12 cellular contexts compared by ENCODE assay signal in the genomic region with DNA sequence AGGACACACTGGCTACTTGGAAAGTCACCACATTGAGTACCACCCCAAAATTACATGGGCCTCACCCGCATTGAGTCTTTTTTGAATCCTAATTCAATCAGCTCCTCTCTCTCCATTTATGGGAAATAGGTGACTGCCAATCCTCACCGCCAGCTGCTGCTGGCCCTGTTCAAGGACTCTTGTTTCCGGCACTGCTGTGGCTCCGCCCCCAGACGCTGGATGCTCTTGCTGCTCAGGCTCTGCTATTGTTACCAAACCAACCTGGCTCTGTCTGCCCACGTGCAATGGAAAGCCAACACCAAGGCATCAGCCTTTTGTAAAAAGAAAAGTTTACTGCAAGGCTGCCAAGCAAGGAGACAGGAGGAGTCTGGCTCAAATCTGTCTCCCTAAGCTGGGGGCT.
DNase-seq lines count a peak whose midpoint lies in the region; ATAC-seq and TF ChIP-seq lines count a peak whose summit lies in the region.
"Had no signal": no experiment of that assay in that cellular context is flagged by ENCODE, and none has a peak within 500 bp of the region (broad histone marks: within the 10 kb centered on the region; RNA-seq: fewer than 3 reads in every experiment).

No MANE protein-coding gene starts in this region.

- H3K4me3 Mint-ChIP-seq in neural progenitor cell = no peak overlapping the region

- H4K20me1 ChIP-seq in neural progenitor cell (ENCODE audit: low read depth) = no peaks in the 10 kb centered on the region

- TF ChIP-seq POLR2A in right lobe of liver (IDR thresholded peaks at IDR 0.05) = no peak

- H3K27me3 Mint-ChIP-seq in neural progenitor cell (ENCODE audit: insufficient read depth, low read depth) = peaks cover 3% of the 10 kb centered on the region

- intact Hi-C loops in right lobe of liver (cut with DNase I) = no loop called here

- no peak overlapping the region for H3K27ac ChIP-seq in neural progenitor cell
- no peak overlapping the region for H3K27ac ChIP-seq in right lobe of liver
- H3K27ac ChIP-seq: esophagus muscularis mucosa, sigmoid colon had no signal

- H3F3A ChIP-seq in neural progenitor cell (ENCODE audit: low read depth) = no peaks in the 10 kb centered on the region

- H3K9ac ChIP-seq in neural progenitor cell = no peak overlapping the region

- peak; percentile 4 for DNase-seq in GM12865 (ENCODE audit: low read depth)
- peak; percentile 98 for DNase-seq in NCI-H1436 treated with DMSO at 0.1 percent for 48 hours (lab: John Stamatoyannopoulos, UW)
- DNase-seq in RPMI8226 = peak; percentile 86
- peak; percentile 63 for DNase-seq in neural progenitor cell (ENCODE audit: low spot score)
- DNase-seq in right lobe of liver = no peak
- no peak for DNase-seq in AML-193 (lab: John Stamatoyannopoulos, UW)
- DNase-seq: KG1, OCI-M1, sigmoid colon had no signal

- H3K36me3 ChIP-seq in neural progenitor cell (no peaks in the 10 kb centered on the region), right lobe of liver (no peaks in the 10 kb centered on the region)
- H3K36me3 ChIP-seq: esophagus muscularis mucosa, sigmoid colon had no signal

- no peak for TF ChIP-seq CTCF in GM12865 (IDR thresholded peaks at IDR 0.05; ENCODE audit: insufficient read depth, low read depth, low read length, missing control alignments)
- no peak for TF ChIP-seq CTCF in neural progenitor cell (IDR thresholded peaks at IDR 0.05)
- TF ChIP-seq CTCF in right lobe of liver (IDR thresholded peaks at IDR 0.05) = no peak

- H3K4me2 ChIP-seq in neural progenitor cell = no peak overlapping the region

- 35% methylated on average over 6 of the region's 6 CpGs for WGBS in right lobe of liver (ENCODE audit: insufficient coverage, low coverage, low lambda C conversion rate, missing lambda C conversion rate)

- no peaks in the 10 kb centered on the region for H3K36me3 Mint-ChIP-seq in neural progenitor cell

- H3K27me3 ChIP-seq in neural progenitor cell = no peaks in the 10 kb centered on the region
- no peaks in the 10 kb centered on the region for H3K27me3 ChIP-seq in right lobe of liver
- H3K27me3 ChIP-seq: esophagus muscularis mucosa, sigmoid colon had no signal

- H3K4me1 ChIP-seq in neural progenitor cell (no peaks in the 10 kb centered on the region), right lobe of liver (no peaks in the 10 kb centered on the region)
- H3K4me1 ChIP-seq: sigmoid colon had no signal

- H3K9me3 ChIP-seq in neural progenitor cell (ENCODE audit: low read depth) (no peaks in the 10 kb centered on the region), right lobe of liver (no peaks in the 10 kb centered on the region)
- H3K9me3 ChIP-seq: esophagus muscularis mucosa, sigmoid colon had no signal

- H2AFZ ChIP-seq in neural progenitor cell (replicated peaks) = peak overlapping the region; percentile 67

- peaks cover 18% of the 10 kb centered on the region for H3K4me1 Mint-ChIP-seq in neural progenitor cell

- H3K9me3 Mint-ChIP-seq in neural progenitor cell = no peaks in the 10 kb centered on the region

- no peak for ATAC-seq in right lobe of liver
- ATAC-seq in GM19324 (IDR thresholded peaks at IDR 0.05; ENCODE audit: low FRiP score, unreplicated experiment) = no peak
- ATAC-seq: GM12878 had no signal

- H3K27ac Mint-ChIP-seq in neural progenitor cell = peak overlapping the region; percentile 85

- H3K4me3 ChIP-seq in GM12865 (ENCODE audit: low read depth, low read length) (no peak overlapping the region), neural progenitor cell (no peak overlapping the region), right lobe of liver (no peak overlapping the region)
- H3K4me3 ChIP-seq: esophagus muscularis mucosa, GM12878, sigmoid colon had no signal

- no peaks in the 10 kb centered on the region for H3K79me2 ChIP-seq in neural progenitor cell (ENCODE audit: low read depth)

Comparison
In these comparisons a context has a peak if more than half of its experiments do, and no peak if none do; other contexts are left out.
1. DNase-seq: peak in GM12865 (single experiment), NCI-H1436 treated with DMSO at 0.1 percent for 48 hours (single experiment), RPMI8226 (single experiment) and neural progenitor cell (single experiment); none in right lobe of liver (0 of 3) and AML-193 (0 of 2).